1 cellular context compared by ENCODE assay signal in genomic region chr6:82364087-82365010, GRCh38.
TF ChIP-seq lines count a peak whose summit lies in the region.

No MANE protein-coding gene starts in this region.

TF ChIP-seq in IMR-90, 13 proteins besides CTCF, POLR2A, EP300 and RAD21 (continued from another document):
- TF ChIP-seq MAZ (IDR thresholded peaks at IDR 0.05; ENCODE audit: borderline replicate concordance, low read depth, low read length), result no peak; the same call in 1 of the 2 replicates
- no peak for TF ChIP-seq USF2 (IDR thresholded peaks at IDR 0.05; ENCODE audit: low read depth, low read length)
- no peak for TF ChIP-seq CHD1 (IDR thresholded peaks at IDR 0.05; ENCODE audit: low read depth, low read length)
- no peak for TF ChIP-seq RCOR1 (IDR thresholded peaks at IDR 0.05; ENCODE audit: insufficient replicate concordance, low read length)
- no peak for TF ChIP-seq FOS (IDR thresholded peaks at IDR 0.05; ENCODE audit: low read depth, low read length)
- TF ChIP-seq BHLHE40 (IDR thresholded peaks at IDR 0.05; ENCODE audit: low read depth, low read length), result no peak
